9 cellular contexts compared by ENCODE assay signal in the genomic region with DNA sequence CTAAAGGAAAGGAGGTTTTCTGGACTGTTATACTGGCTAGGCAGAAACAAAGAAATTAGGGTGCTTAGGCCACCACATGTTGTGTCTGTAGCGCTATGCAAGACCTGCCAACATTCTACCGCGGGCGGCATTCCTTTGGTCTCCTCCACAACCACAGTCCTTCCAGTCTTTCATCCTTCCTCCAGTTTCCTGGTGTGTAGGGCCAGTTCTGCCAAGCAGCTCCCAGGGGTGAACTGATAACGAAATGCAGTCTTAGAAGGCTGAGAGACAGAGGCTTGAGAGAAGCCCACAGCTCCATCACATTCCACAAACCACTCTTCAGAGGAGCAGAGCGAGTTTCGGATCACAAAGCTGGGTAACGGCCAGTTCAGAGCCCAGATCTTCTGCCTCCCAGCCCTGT. TPM values are rescaled to one million over a fixed set of nuclear protein-coding genes. Genes with fewer than 3 reads are reported as not detected.
DNase-seq lines count a peak whose midpoint lies in the region; ATAC-seq, FAIRE-seq and TF ChIP-seq lines count a peak whose summit lies in the region.
"Had no signal": no experiment of that assay in that cellular context is flagged by ENCODE, and none has a peak within 500 bp of the region (broad histone marks: within the 10 kb centered on the region; RNA-seq: fewer than 3 reads in every experiment).

No MANE protein-coding gene starts in this region.

- H3K27ac Mint-ChIP-seq in activated naive CD8-positive, alpha-beta T cell treated with anti-CD3 and anti-CD28 coated beads, Interleukin-2, amount 10 ng/mL, durations not matched to agents 7 days and 5 days, result no peak overlapping the region

- peaks cover 3% of the 10 kb centered on the region for H3K36me3 Mint-ChIP-seq in activated naive CD8-positive, alpha-beta T cell treated with anti-CD3 and anti-CD28 coated beads, Interleukin-2, amount 10 ng/mL, durations not matched to agents 7 days and 5 days

- H3K4me3 ChIP-seq in cardiac muscle cell (no peak overlapping the region), keratinocyte (ENCODE audit: control insufficient read depth in 2 of 3, extremely low read depth in 1 of 3, insufficient read depth in 2 of 3, low read depth in 1 of 3, low read length in 3 of 3) (no peak overlapping the region), upper lobe of right lung (peak overlapping the region; percentile 50)

- H3K9me1 ChIP-seq in keratinocyte (ENCODE audit: control insufficient read depth, extremely low read depth, insufficient read depth, low read length), result no peaks in the 10 kb centered on the region

- H3K79me2 ChIP-seq in keratinocyte (ENCODE audit: control insufficient read depth, insufficient read depth, low read length), result no peaks in the 10 kb centered on the region

- no peaks in the 10 kb centered on the region for H4K20me1 ChIP-seq in keratinocyte (ENCODE audit: control insufficient read depth, extremely low read depth, insufficient read depth, low read length)

- TF ChIP-seq CTCF in cardiac muscle cell (IDR thresholded peaks at IDR 0.05; ENCODE audit: low read depth, low read length), result no peak
- TF ChIP-seq CTCF in keratinocyte (optimal IDR thresholded peaks at IDR 0.05 in 1 of 3, IDR thresholded peaks at IDR 0.05 in 1 of 3, conservative IDR thresholded peaks at IDR 0.05 in 1 of 3; ENCODE audit: extremely low read depth in 1 of 3, insufficient read depth in 2 of 3, low read length in 3 of 3), result no peak
- TF ChIP-seq CTCF in upper lobe of right lung (IDR thresholded peaks at IDR 0.05), result no peak

- no peak for FAIRE-seq in keratinocyte (lab: Jason Lieb, UNC)

- H3K9ac ChIP-seq in keratinocyte (ENCODE audit: control insufficient read depth, extremely low read depth, insufficient read depth, low read length), result no peak overlapping the region

- ATAC-seq in activated naive CD8-positive, alpha-beta T cell treated with anti-CD3 and anti-CD28 coated beads, Interleukin-2, amount 10 ng/mL, durations not matched to agents 7 days and 5 days (ENCODE audit: low read depth), result no peak
- ATAC-seq in upper lobe of right lung (no peak), HG03521 (IDR thresholded peaks at IDR 0.05; ENCODE audit: unreplicated experiment) (no peak)

- H3K4me1 Mint-ChIP-seq in activated naive CD8-positive, alpha-beta T cell treated with anti-CD3 and anti-CD28 coated beads, Interleukin-2, amount 10 ng/mL, durations not matched to agents 7 days and 5 days, result peaks cover 15% of the 10 kb centered on the region

- DNase-seq in cardiac muscle cell (ENCODE audit: low read depth in 1 of 2, low spot score in 1 of 2) (peak in 1 of 2 donors; percentile 98), cardiac septum (ENCODE audit: low spot score) (no peak), keratinocyte (ENCODE audit: low read depth, low spot score) (no peak), upper lobe of right lung (no peak), substantia nigra (lab: John Stamatoyannopoulos, UW) (no peak)
- DNase-seq in activated naive CD8-positive, alpha-beta T cell treated with anti-CD3 and anti-CD28 coated beads, Interleukin-2, amount 10 ng/mL, durations not matched to agents 7 days and 5 days, result no peak
- no peak for DNase-seq in stimulated activated naive CD4-positive, alpha-beta T cell (lab: John Stamatoyannopoulos, UW)

- H3K27ac ChIP-seq in cardiac muscle cell (peak overlapping the region; percentile 9), keratinocyte (ENCODE audit: control insufficient read depth, insufficient read depth, low read length) (no peak overlapping the region), upper lobe of right lung (no peak overlapping the region), substantia nigra (ENCODE audit: low read depth, low read length, poor library complexity, severe bottlenecking) (no peak overlapping the region)
- H3K27ac ChIP-seq: SJSA1 had no signal

- no peaks in the 10 kb centered on the region for H3K4me1 ChIP-seq in cardiac muscle cell (ENCODE audit: low read depth)
- H3K4me1 ChIP-seq in keratinocyte (ENCODE audit: control insufficient read depth, extremely low read depth, insufficient read depth, low read length), result peaks cover 14% of the 10 kb centered on the region
- H3K4me1 ChIP-seq in upper lobe of right lung, result no peaks in the 10 kb centered on the region

- H3K27me3 ChIP-seq in cardiac muscle cell (no peaks in the 10 kb centered on the region), keratinocyte (ENCODE audit: control insufficient read depth, extremely low read depth, insufficient read depth, low read length) (peaks cover 5% of the 10 kb centered on the region), upper lobe of right lung (peaks cover 38% of the 10 kb centered on the region)

- H2AFZ ChIP-seq in keratinocyte (ENCODE audit: control insufficient read depth, low read length), result peak overlapping the region; percentile 41

- POLR2A ChIA-PET in activated naive CD8-positive, alpha-beta T cell treated with anti-CD3 and anti-CD28 coated beads, Interleukin-2, amount 10 ng/mL, durations not matched to agents 7 days and 5 days (lab: Charles Lee), result interaction anchor here (0.7 to 1.9 kb wide), 4 partner anchors 11 to 723 kb away, joined by 3 to 14 read pairs (median 3); a partner anchor contains a TSS

- dilution Hi-C loops in keratinocyte (cut with MboI; ENCODE audit: extremely low pct_ligation_motif_present, low sequenced_read_pairs), result no loop called here

- peak overlapping the region; percentile 99 for H3K4me2 ChIP-seq in keratinocyte (ENCODE audit: control insufficient read depth, extremely low read depth, insufficient read depth, low read depth, low read length)

- peaks cover 33% of the 10 kb centered on the region for H3K27me3 Mint-ChIP-seq in activated naive CD8-positive, alpha-beta T cell treated with anti-CD3 and anti-CD28 coated beads, Interleukin-2, amount 10 ng/mL, durations not matched to agents 7 days and 5 days

- H3K36me3 ChIP-seq in cardiac muscle cell, result no peaks in the 10 kb centered on the region
- no peaks in the 10 kb centered on the region for H3K36me3 ChIP-seq in keratinocyte (ENCODE audit: control insufficient read depth in 2 of 2, extremely low read depth in 1 of 2, insufficient read depth in 2 of 2, low read length in 2 of 2)
- H3K36me3 ChIP-seq in upper lobe of right lung, result no peaks in the 10 kb centered on the region

- H3K4me3 Mint-ChIP-seq in activated naive CD8-positive, alpha-beta T cell treated with anti-CD3 and anti-CD28 coated beads, Interleukin-2, amount 10 ng/mL, durations not matched to agents 7 days and 5 days, result peak overlapping the region; percentile 95

- no peaks in the 10 kb centered on the region for H3K9me3 ChIP-seq in cardiac muscle cell (ENCODE audit: low read depth)
- H3K9me3 ChIP-seq in keratinocyte (ENCODE audit: control insufficient read depth, low read depth, low read length), result no peaks in the 10 kb centered on the region
- H3K9me3 ChIP-seq in upper lobe of right lung, result no peaks in the 10 kb centered on the region
- H3K9me3 ChIP-seq: SJSA1 had no signal

- H3K9me3 Mint-ChIP-seq in activated naive CD8-positive, alpha-beta T cell treated with anti-CD3 and anti-CD28 coated beads, Interleukin-2, amount 10 ng/mL, durations not matched to agents 7 days and 5 days, result peaks cover 7% of the 10 kb centered on the region

- intact Hi-C loops in cardiac septum (cut with DNase I) (no loop called here), upper lobe of right lung (cut with DNase I) (no loop called here)

RNA-seq across cellular contexts. Expression of a gene that starts 19.5 kb away (rescaled TPM):
- total RNA-seq in cardiac muscle cell (72.3 and 89.1 TPM in 2 replicates), cardiac septum (33.5 TPM), upper lobe of right lung (75.9 TPM)
- polyA plus RNA-seq in cardiac muscle cell (91.4 and 95.6 TPM in 2 replicates), keratinocyte (33.6 to 49.0 TPM (median 44.1 TPM) in 3 replicates)
- total RNA-seq in activated naive CD8-positive, alpha-beta T cell treated with anti-CD3 and anti-CD28 coated beads, Interleukin-2, amount 10 ng/mL, durations not matched to agents 7 days and 5 days, result 100 to 1,000 TPM; 155 to 160 TPM
- polyA plus RNA-seq in keratinocyte (2011; ENCODE audit: low read depth), result 112 TPM
- 15.1 and 33.3 TPM in 2 replicates for polyA plus RNA-seq in keratinocyte (2011; cell fraction: cytosol; rRNA removed)
- 106 and 110 TPM in 2 replicates for polyA plus RNA-seq in keratinocyte (2011; cell fraction: nucleus; rRNA removed)
- polyA plus RNA-seq in keratinocyte (2012; ENCODE audit: low replicate concordance), result 52.2 and 56.7 TPM in 2 replicates
- 29.1 to 50.9 TPM (median 37.0 TPM) in 3 replicates for polyA minus RNA-seq in keratinocyte
- 31.7 TPM for polyA minus RNA-seq in keratinocyte (2011; cell fraction: cytosol; rRNA and poly(A)+ RNA removed)
- 25.6 and 34.9 TPM in 2 replicates for polyA minus RNA-seq in keratinocyte (2011; cell fraction: nucleus; rRNA and poly(A)+ RNA removed)

RNA-seq across cellular contexts. Expression of a gene that starts 25.6 kb away (rescaled TPM):
- 113 and 167 TPM in 2 replicates for total RNA-seq in cardiac muscle cell
- polyA plus RNA-seq in cardiac muscle cell, result 78.9 and 79.7 TPM in 2 replicates
- total RNA-seq in cardiac septum, result 54.4 TPM
- 100 to 1,000 TPM; 108 to 123 TPM for total RNA-seq in activated naive CD8-positive, alpha-beta T cell treated with anti-CD3 and anti-CD28 coated beads, Interleukin-2, amount 10 ng/mL, durations not matched to agents 7 days and 5 days
- 64.2 to 77.5 TPM (median 73.9 TPM) in 3 replicates for polyA plus RNA-seq in keratinocyte
- polyA plus RNA-seq in keratinocyte (2011; ENCODE audit: low read depth), result 50.0 TPM
- polyA plus RNA-seq in keratinocyte (2011; cell fraction: cytosol; rRNA removed), result 46.4 and 65.0 TPM in 2 replicates
- polyA plus RNA-seq in keratinocyte (2011; cell fraction: nucleus; rRNA removed), result 196 TPM in 2 replicates
- polyA plus RNA-seq in keratinocyte (2012; ENCODE audit: low replicate concordance), result 56.9 and 76.5 TPM in 2 replicates
- polyA minus RNA-seq in keratinocyte, result 53.6 to 123 TPM (median 64.1 TPM) in 3 replicates
- 95.5 TPM for polyA minus RNA-seq in keratinocyte (2011; cell fraction: cytosol; rRNA and poly(A)+ RNA removed)
- polyA minus RNA-seq in keratinocyte (2011; cell fraction: nucleus; rRNA and poly(A)+ RNA removed), result 75.7 and 78.0 TPM in 2 replicates
- total RNA-seq in upper lobe of right lung, result 56.3 TPM

RNA-seq across cellular contexts. Expression of a gene that starts 40.6 kb away (rescaled TPM):
- total RNA-seq in cardiac muscle cell (0.56 and 3.9 TPM in 2 replicates), cardiac septum (0.48 TPM), upper lobe of right lung (not detected)
- polyA plus RNA-seq in cardiac muscle cell (1.0 and 1.6 TPM in 2 replicates), keratinocyte (0.44 to 0.70 TPM (median 0.59 TPM) in 3 replicates)
- total RNA-seq in activated naive CD8-positive, alpha-beta T cell treated with anti-CD3 and anti-CD28 coated beads, Interleukin-2, amount 10 ng/mL, durations not matched to agents 7 days and 5 days, result under 1 TPM; 0.36 to 0.68 TPM
- polyA plus RNA-seq in keratinocyte (2011; ENCODE audit: low read depth), result 45.5 TPM
- 0.29 and 0.40 TPM in 2 replicates for polyA plus RNA-seq in keratinocyte (2011; cell fraction: cytosol; rRNA removed)
- polyA plus RNA-seq in keratinocyte (2011; cell fraction: nucleus; rRNA removed), result 0.65 and 0.92 TPM in 2 replicates
- 0.50 and 5.9 TPM in 2 replicates for polyA plus RNA-seq in keratinocyte (2012; ENCODE audit: low replicate concordance)
- polyA minus RNA-seq in keratinocyte, result 0.19 TPM in 1 of 3 replicates, not detected in the others
- not detected for polyA minus RNA-seq in keratinocyte (2011; cell fraction: cytosol; rRNA and poly(A)+ RNA removed)
- 0.21 TPM in 1 of 2 replicates, not detected in the other for polyA minus RNA-seq in keratinocyte (2011; cell fraction: nucleus; rRNA and poly(A)+ RNA removed)
